6 cellular contexts compared by ENCODE assay signal in the genomic region with DNA sequence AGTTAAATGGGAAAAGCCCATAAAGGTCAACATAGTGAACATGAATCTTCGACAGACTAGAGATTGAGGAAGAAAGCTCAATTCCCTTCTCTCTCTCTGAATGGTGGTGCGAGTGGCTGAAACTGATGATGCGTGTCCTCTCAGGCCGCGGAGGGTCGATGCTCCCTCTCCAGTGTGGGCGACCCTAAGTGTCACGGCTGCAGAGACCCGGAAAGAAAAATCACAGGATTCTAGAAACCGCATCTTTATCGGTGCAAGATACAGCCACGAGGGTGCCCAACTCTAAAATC. TPM values are rescaled to one million over a fixed set of nuclear protein-coding genes. Genes with fewer than 3 reads are reported as not detected.
DNase-seq lines count a peak whose midpoint lies in the region; ATAC-seq, FAIRE-seq and TF ChIP-seq lines count a peak whose summit lies in the region.

No MANE protein-coding gene starts in this region.

- TF ChIP-seq RAD21 in K562 (CRISPR knock-in tag; conservative IDR thresholded peaks at IDR 0.05 in 1 of 2, IDR thresholded peaks at IDR 0.05 in 1 of 2), result no peak

- peak overlapping the region; percentile 94 for H2AFZ ChIP-seq in K562 (ENCODE audit: low read depth, low read length)

- no peaks in the 10 kb centered on the region for H3K9me3 Mint-ChIP-seq in natural killer cell treated with Interleukin-12 subunit alpha and Interleukin-12 subunit beta and Interleukin-15 and Interleukin-18, amount 100 ng/mL, for 72 hours

- H3K4me3 ChIP-seq in K562, result peak overlapping the region; percentile 68

- peaks cover 30 to 31% of the 10 kb centered on the region in 2 donors for H3K4me1 Mint-ChIP-seq in natural killer cell treated with Interleukin-12 subunit alpha and Interleukin-12 subunit beta and Interleukin-15 and Interleukin-18, amount 100 ng/mL, for 72 hours (ENCODE audit: low read depth in 2 of 2)

- no peaks in the 10 kb centered on the region for H3K9me1 ChIP-seq in K562 (ENCODE audit: control insufficient read depth, insufficient read depth, low read length)

- no peaks in the 10 kb centered on the region for H3K9me3 ChIP-seq in K562 (replicated peaks; ENCODE audit: control insufficient read depth, insufficient read depth, low read depth, low read length)

- under 1% methylated on average over 12 of the region's 12 CpGs for WGBS in K562 (ENCODE audit: insufficient coverage, low coverage, missing lambda C conversion rate)

- no peaks in the 10 kb centered on the region for H3K27me3 ChIP-seq in K562 (ENCODE audit: control insufficient read depth in 2 of 2, insufficient read depth in 2 of 2, low read length in 2 of 2)

- H3K27ac ChIP-seq in K562 (ENCODE audit: extremely low read depth, low read depth, low read length), result peak overlapping the region; percentile 94

- ATAC-seq in K562, result peak; percentile 12; the same call in 2 of the 3 replicates
- peak in 1 of 2 donors; percentile 7 for ATAC-seq in natural killer cell treated with Interleukin-12 subunit alpha and Interleukin-12 subunit beta and Interleukin-15 and Interleukin-18, amount 100 ng/mL, for 72 hours
- ATAC-seq in HG02981 (IDR thresholded peaks at IDR 0.05; ENCODE audit: unreplicated experiment), result no peak

- peaks cover 45% of the 10 kb centered on the region for H3K79me2 ChIP-seq in K562 (ENCODE audit: control insufficient read depth, insufficient read depth, low read length)

- H4K20me1 ChIP-seq in K562 (replicated peaks; ENCODE audit: control insufficient read depth, insufficient read depth, low read length), result no peaks in the 10 kb centered on the region

- H3K4me1 ChIP-seq in K562 (replicated peaks in 1 of 2; ENCODE audit: control insufficient read depth in 2 of 2, insufficient read depth in 2 of 2, low read length in 2 of 2), result peaks cover 0 to 25% of the 10 kb centered on the region in 2 experiments; a peak in 4 of 5 replicates

- in situ Hi-C loops in K562 (cut with MboI), result no loop called here

- peak overlapping the region; percentile 91 to 96 for H3K9ac ChIP-seq in K562 (ENCODE audit: insufficient read depth in 1 of 2, low read depth in 2 of 2, low read length in 2 of 2)

- no peak for TF ChIP-seq EP300 in K562 (IDR thresholded peaks at IDR 0.05; ENCODE audit: low read length)

- no peak for TF ChIP-seq POLR2A in K562 (conservative IDR thresholded peaks at IDR 0.05)

- H3K27me3 Mint-ChIP-seq in natural killer cell treated with Interleukin-12 subunit alpha and Interleukin-12 subunit beta and Interleukin-15 and Interleukin-18, amount 100 ng/mL, for 72 hours, result no peaks in the 10 kb centered on the region

- POLR2A ChIA-PET in K562 (lab: Yijun Ruan, JAX), result interaction anchor here (0.6 to 4.5 kb wide), 22 partner anchors 11 to 415 kb away, joined by 3 to 62 read pairs (median 5); a partner anchor contains a TSS

- no peak for FAIRE-seq in K562 (lab: Jason Lieb, UNC)
- no peak for FAIRE-seq in GM19239 (lab: Jason Lieb, UNC)

- H3K36me3 ChIP-seq in K562 (ENCODE audit: control insufficient read depth, insufficient read depth, low read length), result peaks cover 57% of the 10 kb centered on the region

- H3K36me3 Mint-ChIP-seq in natural killer cell treated with Interleukin-12 subunit alpha and Interleukin-12 subunit beta and Interleukin-15 and Interleukin-18, amount 100 ng/mL, for 72 hours, result peaks cover 32% of the 10 kb centered on the region

- CTCF ChIA-PET in K562 (lab: Yijun Ruan, JAX; ENCODE audit: low intra/inter-chr PET ratio), result no interaction called here

- BruUV-seq in K562 (replicated peaks; lab: Mats Ljungman, UMichigan), result TSS peak; percentile 77

- DNase-seq in NCI-H82 (lab: John Stamatoyannopoulos, UW) (peak; percentile 57), NCI-H82 treated with DMSO at 0.1 percent for 48 hours (lab: John Stamatoyannopoulos, UW; ENCODE audit: unreplicated experiment) (no peak), K562 (ENCODE audit: extremely low read depth in 1 of 4, low spot score in 3 of 4) (peak in 1 of 4 experiments; percentile 31), GM19239 (ENCODE audit: insufficient read length, low spot score) (no peak)
- no peak for DNase-seq in natural killer cell treated with Interleukin-12 subunit alpha and Interleukin-12 subunit beta and Interleukin-15 and Interleukin-18, amount 100 ng/mL, for 72 hours (ENCODE audit: low spot score)

- no peak for TF ChIP-seq CTCF in K562 (IDR thresholded peaks at IDR 0.05 in 2 of 3, conservative IDR thresholded peaks at IDR 0.05 in 1 of 3; ENCODE audit: insufficient read depth in 2 of 3, low read depth in 1 of 3, low read length in 3 of 3)

- intact Hi-C loops in K562 (cut with micrococcal nuclease), result loop anchor here (5.0 kb wide), 1 partner anchor 46 kb away; a partner anchor contains a TSS

- H3K4me2 ChIP-seq in K562 (ENCODE audit: insufficient read depth, low read length), result peak overlapping the region; percentile 93

- H3K4me3 Mint-ChIP-seq in natural killer cell treated with Interleukin-12 subunit alpha and Interleukin-12 subunit beta and Interleukin-15 and Interleukin-18, amount 100 ng/mL, for 72 hours, result peak overlapping the region; percentile 99

- peak overlapping the region; percentile 100 for H3K27ac Mint-ChIP-seq in natural killer cell treated with Interleukin-12 subunit alpha and Interleukin-12 subunit beta and Interleukin-15 and Interleukin-18, amount 100 ng/mL, for 72 hours

RNA-seq across cellular contexts. Expression of a gene that starts 0.5 kb away (rescaled TPM):
- 87.2 and 129 TPM in 2 replicates for total RNA-seq in K562 (2011; cell fraction: chromatin; rRNA removed; ENCODE audit: low replicate concordance)
- total RNA-seq in K562 (2011; cell fraction: nucleolus; rRNA removed), result 74.0 and 76.5 TPM in 2 replicates
- 81.6 and 84.0 TPM in 2 replicates for total RNA-seq in K562 (2011; cell fraction: nucleoplasm; rRNA removed)
- total RNA-seq in K562 (2014; rRNA removed) (46.0 and 68.2 TPM in 2 replicates), K562 (2014; rRNA removed; fragmentation: Illumina TruSeq; extraction: Trizol) (48.9 and 53.2 TPM in 2 replicates), K562 (2015; rRNA removed; fragmentation: Illumina TruSeq; extraction: Trizol) (66.8 and 73.0 TPM in 2 replicates), K562 (2021) (56.0 and 58.5 TPM in 2 replicates)
- polyA plus RNA-seq in K562 (2011; rRNA removed) (36.2 and 57.8 TPM in 2 replicates), K562 (2014; fragmentation: Illumina TruSeq; extraction: Trizol) (50.2 and 69.0 TPM in 2 replicates), K562 (2014; fragmentation: Nextera tagmentation; extraction: Ambion mirVana) (100 to 1,000 TPM in 1 of 2 experiments, 10 to 100 TPM in 1; 67.8 to 102 TPM), K562 (2014; rRNA removed) (47.1 and 50.4 TPM in 2 replicates)
- 57.1 and 82.5 TPM in 2 replicates for polyA plus RNA-seq in K562 (2011; cell fraction: cytosol; rRNA removed)
- 68.8 and 78.6 TPM in 2 replicates for polyA plus RNA-seq in K562 (2011; cell fraction: nucleus; rRNA removed)
- 43.1 and 49.8 TPM in 2 replicates for polyA plus RNA-seq in K562 (2012)
- polyA minus RNA-seq in K562 (2011; rRNA and poly(A)+ RNA removed), result 65.1 and 89.3 TPM in 2 replicates
- polyA minus RNA-seq in K562 (2011; cell fraction: cytosol; rRNA and poly(A)+ RNA removed), result 26.5 and 31.2 TPM in 2 replicates
- polyA minus RNA-seq in K562 (2011; cell fraction: nucleus; rRNA and poly(A)+ RNA removed), result 24.9 and 39.5 TPM in 2 replicates
- 10 to 100 TPM; 88.2 to 94.1 TPM for total RNA-seq in natural killer cell treated with Interleukin-12 subunit alpha and Interleukin-12 subunit beta and Interleukin-15 and Interleukin-18, amount 100 ng/mL, for 72 hours

RNA-seq across cellular contexts. Expression of a gene that starts 10.7 kb away (rescaled TPM):
- 278 and 432 TPM in 2 replicates for total RNA-seq in K562 (2011; cell fraction: chromatin; rRNA removed; ENCODE audit: low replicate concordance)
- 251 and 313 TPM in 2 replicates for total RNA-seq in K562 (2011; cell fraction: nucleolus; rRNA removed)
- 210 and 241 TPM in 2 replicates for total RNA-seq in K562 (2011; cell fraction: nucleoplasm; rRNA removed)
- 123 and 171 TPM in 2 replicates for total RNA-seq in K562 (2014; rRNA removed)
- total RNA-seq in K562 (2014; rRNA removed; fragmentation: Illumina TruSeq; extraction: Trizol), result 222 and 228 TPM in 2 replicates
- 245 and 276 TPM in 2 replicates for total RNA-seq in K562 (2015; rRNA removed; fragmentation: Illumina TruSeq; extraction: Trizol)
- 246 and 247 TPM in 2 replicates for total RNA-seq in K562 (2021)
- polyA plus RNA-seq in K562 (2011; rRNA removed), result 409 and 552 TPM in 2 replicates
- 792 and 841 TPM in 2 replicates for polyA plus RNA-seq in K562 (2011; cell fraction: cytosol; rRNA removed)
- 583 and 596 TPM in 2 replicates for polyA plus RNA-seq in K562 (2011; cell fraction: nucleus; rRNA removed)
- 146 and 359 TPM in 2 replicates for polyA plus RNA-seq in K562 (2012)
- 270 and 321 TPM in 2 replicates for polyA plus RNA-seq in K562 (2014; fragmentation: Illumina TruSeq; extraction: Trizol)
- 100 to 1,000 TPM; 114 to 155 TPM for polyA plus RNA-seq in K562 (2014; fragmentation: Nextera tagmentation; extraction: Ambion mirVana)
- 216 and 257 TPM in 2 replicates for polyA plus RNA-seq in K562 (2014; rRNA removed)
- 300 and 519 TPM in 2 replicates for polyA minus RNA-seq in K562 (2011; rRNA and poly(A)+ RNA removed)
- polyA minus RNA-seq in K562 (2011; cell fraction: cytosol; rRNA and poly(A)+ RNA removed), result 206 and 309 TPM in 2 replicates
- 93.0 and 134 TPM in 2 replicates for polyA minus RNA-seq in K562 (2011; cell fraction: nucleus; rRNA and poly(A)+ RNA removed)
- 100 to 1,000 TPM; 108 to 171 TPM for total RNA-seq in natural killer cell treated with Interleukin-12 subunit alpha and Interleukin-12 subunit beta and Interleukin-15 and Interleukin-18, amount 100 ng/mL, for 72 hours

RNA-seq across cellular contexts. Expression of a gene that starts 35.4 kb away (rescaled TPM):
- 1.2 and 3.0 TPM in 2 replicates for total RNA-seq in K562 (2011; cell fraction: chromatin; rRNA removed; ENCODE audit: low replicate concordance)
- total RNA-seq in K562 (2011; cell fraction: nucleolus; rRNA removed), result 3.0 and 3.8 TPM in 2 replicates
- 2.4 and 2.7 TPM in 2 replicates for total RNA-seq in K562 (2011; cell fraction: nucleoplasm; rRNA removed)
- total RNA-seq in K562 (2014; rRNA removed) (0.29 and 0.36 TPM in 2 replicates), K562 (2014; rRNA removed; fragmentation: Illumina TruSeq; extraction: Trizol) (0.18 and 0.51 TPM in 2 replicates), K562 (2015; rRNA removed; fragmentation: Illumina TruSeq; extraction: Trizol) (0.25 and 0.34 TPM in 2 replicates), K562 (2021) (0.40 and 0.69 TPM in 2 replicates)
- polyA plus RNA-seq in K562 (2011; rRNA removed) (0.91 and 1.0 TPM in 2 replicates), K562 (2014; fragmentation: Illumina TruSeq; extraction: Trizol) (0.21 and 0.25 TPM in 2 replicates), K562 (2014; fragmentation: Nextera tagmentation; extraction: Ambion mirVana) (under 1 TPM; 0.38 to 0.50 TPM), K562 (2014; rRNA removed) (0.20 and 0.97 TPM in 2 replicates)
- polyA plus RNA-seq in K562 (2011; cell fraction: cytosol; rRNA removed), result 0.40 and 0.47 TPM in 2 replicates
- 1.2 and 2.3 TPM in 2 replicates for polyA plus RNA-seq in K562 (2011; cell fraction: nucleus; rRNA removed)
- polyA plus RNA-seq in K562 (2012), result 0.82 and 1.1 TPM in 2 replicates
- 0.32 and 0.48 TPM in 2 replicates for polyA minus RNA-seq in K562 (2011; rRNA and poly(A)+ RNA removed)
- not detected in 2 replicates for polyA minus RNA-seq in K562 (2011; cell fraction: cytosol; rRNA and poly(A)+ RNA removed)
- 0.81 and 1.9 TPM in 2 replicates for polyA minus RNA-seq in K562 (2011; cell fraction: nucleus; rRNA and poly(A)+ RNA removed)
- under 1 TPM in 1 of 2 donors, not detected in 1; 0.43 TPM for total RNA-seq in natural killer cell treated with Interleukin-12 subunit alpha and Interleukin-12 subunit beta and Interleukin-15 and Interleukin-18, amount 100 ng/mL, for 72 hours

RNA-seq across cellular contexts. Expression of a gene that starts 38.4 kb away (rescaled TPM):
- total RNA-seq in K562 (2011; cell fraction: chromatin; rRNA removed; ENCODE audit: low replicate concordance), result 69.7 and 91.7 TPM in 2 replicates
- total RNA-seq in K562 (2011; cell fraction: nucleolus; rRNA removed), result 49.2 and 58.2 TPM in 2 replicates
- 65.3 and 66.7 TPM in 2 replicates for total RNA-seq in K562 (2011; cell fraction: nucleoplasm; rRNA removed)
- total RNA-seq in K562 (2014; rRNA removed), result 53.3 and 62.8 TPM in 2 replicates
- total RNA-seq in K562 (2014; rRNA removed; fragmentation: Illumina TruSeq; extraction: Trizol), result 59.2 and 62.3 TPM in 2 replicates
- 44.1 and 49.2 TPM in 2 replicates for total RNA-seq in K562 (2015; rRNA removed; fragmentation: Illumina TruSeq; extraction: Trizol)
- 47.4 and 49.3 TPM in 2 replicates for total RNA-seq in K562 (2021)
- polyA plus RNA-seq in K562 (2011; rRNA removed), result 80.3 and 85.4 TPM in 2 replicates
- polyA plus RNA-seq in K562 (2011; cell fraction: cytosol; rRNA removed), result 34.3 and 50.3 TPM in 2 replicates
- polyA plus RNA-seq in K562 (2011; cell fraction: nucleus; rRNA removed), result 60.6 and 85.4 TPM in 2 replicates
- polyA plus RNA-seq in K562 (2012), result 43.0 and 99.2 TPM in 2 replicates
- 41.2 and 46.3 TPM in 2 replicates for polyA plus RNA-seq in K562 (2014; fragmentation: Illumina TruSeq; extraction: Trizol)
- polyA plus RNA-seq in K562 (2014; fragmentation: Nextera tagmentation; extraction: Ambion mirVana), result 10 to 100 TPM; 12.5 to 13.0 TPM
- 71.8 and 71.9 TPM in 2 replicates for polyA plus RNA-seq in K562 (2014; rRNA removed)
- polyA minus RNA-seq in K562 (2011; rRNA and poly(A)+ RNA removed), result 76.9 and 94.5 TPM in 2 replicates
- 27.2 and 28.9 TPM in 2 replicates for polyA minus RNA-seq in K562 (2011; cell fraction: cytosol; rRNA and poly(A)+ RNA removed)
- polyA minus RNA-seq in K562 (2011; cell fraction: nucleus; rRNA and poly(A)+ RNA removed), result 28.1 and 36.3 TPM in 2 replicates
- 10 to 100 TPM; 34.4 to 56.8 TPM for total RNA-seq in natural killer cell treated with Interleukin-12 subunit alpha and Interleukin-12 subunit beta and Interleukin-15 and Interleukin-18, amount 100 ng/mL, for 72 hours

RNA-seq across cellular contexts. Expression of a gene that starts 46.9 kb away (rescaled TPM):
- total RNA-seq in K562 (2011; cell fraction: chromatin; rRNA removed; ENCODE audit: low replicate concordance), result 26.2 and 103 TPM in 2 replicates
- 119 and 150 TPM in 2 replicates for total RNA-seq in K562 (2011; cell fraction: nucleolus; rRNA removed)
- 79.0 and 80.1 TPM in 2 replicates for total RNA-seq in K562 (2011; cell fraction: nucleoplasm; rRNA removed)
- total RNA-seq in K562 (2014; rRNA removed) (10.9 and 14.9 TPM in 2 replicates), K562 (2014; rRNA removed; fragmentation: Illumina TruSeq; extraction: Trizol) (4.9 and 5.5 TPM in 2 replicates), K562 (2015; rRNA removed; fragmentation: Illumina TruSeq; extraction: Trizol) (6.9 and 8.1 TPM in 2 replicates), K562 (2021) (40.7 and 45.5 TPM in 2 replicates)
- polyA plus RNA-seq in K562 (2011; rRNA removed) (16.0 and 25.1 TPM in 2 replicates), K562 (2014; fragmentation: Illumina TruSeq; extraction: Trizol) (27.2 and 34.5 TPM in 2 replicates), K562 (2014; fragmentation: Nextera tagmentation; extraction: Ambion mirVana) (1 to 10 TPM; 1.3 to 2.3 TPM), K562 (2014; rRNA removed) (12.7 and 15.9 TPM in 2 replicates)
- polyA plus RNA-seq in K562 (2011; cell fraction: cytosol; rRNA removed), result 18.9 and 40.0 TPM in 2 replicates
- polyA plus RNA-seq in K562 (2011; cell fraction: nucleus; rRNA removed), result 17.1 and 30.2 TPM in 2 replicates
- polyA plus RNA-seq in K562 (2012), result 36.0 and 70.6 TPM in 2 replicates
- 15.2 and 24.3 TPM in 2 replicates for polyA minus RNA-seq in K562 (2011; rRNA and poly(A)+ RNA removed)
- polyA minus RNA-seq in K562 (2011; cell fraction: cytosol; rRNA and poly(A)+ RNA removed), result 36.7 and 48.5 TPM in 2 replicates
- 16.7 and 17.0 TPM in 2 replicates for polyA minus RNA-seq in K562 (2011; cell fraction: nucleus; rRNA and poly(A)+ RNA removed)
- total RNA-seq in natural killer cell treated with Interleukin-12 subunit alpha and Interleukin-12 subunit beta and Interleukin-15 and Interleukin-18, amount 100 ng/mL, for 72 hours, result 10 to 100 TPM; 53.4 to 60.4 TPM
